In genomic region chr7:142420554-142421362, GRCh38 we compare ENCODE assay signal across 10 cellular contexts.
DNase-seq lines count a peak whose midpoint lies in the region; ATAC-seq and TF ChIP-seq lines count a peak whose summit lies in the region.
"Had no signal": no experiment of that assay in that cellular context is flagged by ENCODE, and none has a peak within 500 bp of the region (broad histone marks: within the 10 kb centered on the region; RNA-seq: fewer than 3 reads in every experiment).

No MANE protein-coding gene starts in this region.

- H3K4me3 Mint-ChIP-seq in activated CD4-positive, alpha-beta memory T cell treated with anti-CD3 and anti-CD28 coated beads for 36 hours = no peak overlapping the region
- no peak overlapping the region for H3K4me3 Mint-ChIP-seq in activated CD4-positive, alpha-beta memory T cell treated with anti-CD3 and anti-CD28 coated beads, Interleukin-2, amount 10 ng/mL, durations not matched to agents 7 days and 5 days
- H3K4me3 Mint-ChIP-seq: activated CD4-positive, alpha-beta T cell treated with anti-CD3 and anti-CD28 coated beads, Interleukin-2, amount 10 ng/mL, durations not matched to agents 24 days and 14 days had no signal

- no peak overlapping the region for H3K27ac Mint-ChIP-seq in activated CD4-positive, alpha-beta memory T cell treated with anti-CD3 and anti-CD28 coated beads for 36 hours
- no peak overlapping the region for H3K27ac Mint-ChIP-seq in activated CD4-positive, alpha-beta memory T cell treated with anti-CD3 and anti-CD28 coated beads, Interleukin-2, amount 10 ng/mL, durations not matched to agents 7 days and 5 days
- H3K27ac Mint-ChIP-seq: activated CD4-positive, alpha-beta T cell treated with anti-CD3 and anti-CD28 coated beads, Interleukin-2, amount 10 ng/mL, durations not matched to agents 24 days and 14 days had no signal

- intact Hi-C loops in activated CD4-positive, alpha-beta memory T cell treated with anti-CD3 and anti-CD28 coated beads for 36 hours (cut with micrococcal nuclease) = no loop called here

- POLR2A ChIA-PET in activated CD4-positive, alpha-beta memory T cell treated with anti-CD3 and anti-CD28 coated beads for 36 hours (lab: Charles Lee) = no interaction called here
- POLR2A ChIA-PET in activated CD4-positive, alpha-beta memory T cell treated with anti-CD3 and anti-CD28 coated beads, Interleukin-2, amount 10 ng/mL, durations not matched to agents 7 days and 5 days (lab: Charles Lee) = no interaction called here

- H3K4me1 Mint-ChIP-seq in activated CD4-positive, alpha-beta memory T cell treated with anti-CD3 and anti-CD28 coated beads for 36 hours (ENCODE audit: low read depth) = no peaks in the 10 kb centered on the region
- peaks cover 5% of the 10 kb centered on the region for H3K4me1 Mint-ChIP-seq in activated CD4-positive, alpha-beta memory T cell treated with anti-CD3 and anti-CD28 coated beads, Interleukin-2, amount 10 ng/mL, durations not matched to agents 7 days and 5 days

- CTCF ChIA-PET in activated CD4-positive, alpha-beta memory T cell treated with anti-CD3 and anti-CD28 coated beads for 36 hours (lab: Charles Lee) = interaction anchor here (0.9 kb wide), 1 partner anchor 391 kb away, joined by 3 read pairs; no protein-coding TSS in a partner anchor
- CTCF ChIA-PET in activated CD4-positive, alpha-beta memory T cell treated with anti-CD3 and anti-CD28 coated beads, Interleukin-2, amount 10 ng/mL, durations not matched to agents 7 days and 5 days (lab: Charles Lee) = interaction anchor here (0.6 kb wide), 1 partner anchor 412 kb away, joined by 4 read pairs; no protein-coding TSS in a partner anchor

- DNase-seq in activated CD4-positive, alpha-beta memory T cell treated with anti-CD3 and anti-CD28 coated beads for 36 hours = peak; percentile 30
- no peak for DNase-seq in activated CD4-positive, alpha-beta memory T cell treated with anti-CD3 and anti-CD28 coated beads, Interleukin-2, amount 10 ng/mL, durations not matched to agents 7 days and 5 days
- DNase-seq in NCI-H69 (lab: John Stamatoyannopoulos, UW) (peak; percentile 7), epithelial cell of esophagus (ENCODE audit: low read depth) (peak; percentile 29), smooth muscle cell of the brain vasculature (ENCODE audit: low read depth, low spot score) (peak; percentile 28), NCI-H1417 treated with DMSO at 0.1 percent for 48 hours (lab: John Stamatoyannopoulos, UW) (no peak)
- DNase-seq: activated CD4-positive, alpha-beta T cell treated with anti-CD3 and anti-CD28 coated beads, Interleukin-2, amount 10 ng/mL, durations not matched to agents 24 days and 14 days had no signal

- TF ChIP-seq CTCF in epithelial cell of esophagus (IDR thresholded peaks at IDR 0.05; ENCODE audit: insufficient read depth, low read depth, low read length, missing control alignments) = peak; percentile 10

- H3K4me3 ChIP-seq in epithelial cell of esophagus (ENCODE audit: low read length) = no peak overlapping the region
- H3K4me3 ChIP-seq: BLaER1 treated with 17β-estradiol and CSF1 and Interleukin-3, amounts not matched to agents 10 nM and 100 nM had no signal

- no peaks in the 10 kb centered on the region for H3K27me3 Mint-ChIP-seq in activated CD4-positive, alpha-beta memory T cell treated with anti-CD3 and anti-CD28 coated beads for 36 hours
- H3K27me3 Mint-ChIP-seq in activated CD4-positive, alpha-beta memory T cell treated with anti-CD3 and anti-CD28 coated beads, Interleukin-2, amount 10 ng/mL, durations not matched to agents 7 days and 5 days = peaks cover 3% of the 10 kb centered on the region

- H3K9me3 Mint-ChIP-seq in activated CD4-positive, alpha-beta memory T cell treated with anti-CD3 and anti-CD28 coated beads for 36 hours = no peaks in the 10 kb centered on the region
- H3K9me3 Mint-ChIP-seq in activated CD4-positive, alpha-beta memory T cell treated with anti-CD3 and anti-CD28 coated beads, Interleukin-2, amount 10 ng/mL, durations not matched to agents 7 days and 5 days = no peaks in the 10 kb centered on the region
- H3K9me3 Mint-ChIP-seq: activated CD4-positive, alpha-beta T cell treated with anti-CD3 and anti-CD28 coated beads, Interleukin-2, amount 10 ng/mL, durations not matched to agents 24 days and 14 days had no signal

- H3K36me3 Mint-ChIP-seq in activated CD4-positive, alpha-beta memory T cell treated with anti-CD3 and anti-CD28 coated beads for 36 hours = no peaks in the 10 kb centered on the region
- H3K36me3 Mint-ChIP-seq in activated CD4-positive, alpha-beta memory T cell treated with anti-CD3 and anti-CD28 coated beads, Interleukin-2, amount 10 ng/mL, durations not matched to agents 7 days and 5 days (ENCODE audit: low read depth) = no peaks in the 10 kb centered on the region

- no peak for ATAC-seq in HG03378 (IDR thresholded peaks at IDR 0.05; ENCODE audit: unreplicated experiment)
- no peak for ATAC-seq in HG02610 (IDR thresholded peaks at IDR 0.05; ENCODE audit: unreplicated experiment)

Comparison
In these comparisons a context has a peak if more than half of its experiments do, and no peak if none do; other contexts are left out.
1. DNase-seq: peak in activated CD4-positive, alpha-beta memory T cell treated with anti-CD3 and anti-CD28 coated beads for 36 hours (single experiment), NCI-H69 (single experiment), epithelial cell of esophagus (single experiment) and smooth muscle cell of the brain vasculature (single experiment); none in activated CD4-positive, alpha-beta memory T cell treated with anti-CD3 and anti-CD28 coated beads, Interleukin-2, amount 10 ng/mL, durations not matched to agents 7 days and 5 days (single experiment) and NCI-H1417 treated with DMSO at 0.1 percent for 48 hours (single experiment).